13 cellular contexts compared by ENCODE assay signal in genomic region chr5:94928891-94929290, GRCh38.
DNase-seq lines count a peak whose midpoint lies in the region; TF ChIP-seq lines count a peak whose summit lies in the region.
"Had no signal": no experiment of that assay in that cellular context is flagged by ENCODE, and none has a peak within 500 bp of the region (broad histone marks: within the 10 kb centered on the region; RNA-seq: fewer than 3 reads in every experiment).

No MANE protein-coding gene starts in this region.

- TF ChIP-seq CTCF in RWPE1 (conservative IDR thresholded peaks at IDR 0.05; ENCODE audit: low read depth): no peak
- no peak for TF ChIP-seq CTCF in chondrocyte (IDR thresholded peaks at IDR 0.05)
- TF ChIP-seq CTCF in tibial artery (IDR thresholded peaks at IDR 0.05): no peak

- peaks cover 6% of the 10 kb centered on the region for H3K4me1 Mint-ChIP-seq in chondrocyte (ENCODE audit: low read depth)

- no peak overlapping the region for H3K4me3 Mint-ChIP-seq in chondrocyte (ENCODE audit: unreplicated experiment)
- H3K4me3 Mint-ChIP-seq: CD4-positive, alpha-beta T cell had no signal

- no peaks in the 10 kb centered on the region for H3K4me1 ChIP-seq in tibial artery

- no peaks in the 10 kb centered on the region for H3K27me3 ChIP-seq in tibial artery

- H3K36me3 Mint-ChIP-seq in chondrocyte (ENCODE audit: low read depth): no peaks in the 10 kb centered on the region

- H3K36me3 ChIP-seq in tibial artery: no peaks in the 10 kb centered on the region

- no peak overlapping the region for H3K4me3 ChIP-seq in tibial artery
- H3K4me3 ChIP-seq: K562 had no signal

- CTCF ChIA-PET in RWPE1 (lab: Yijun Ruan, JAX): no interaction called here

- no peaks in the 10 kb centered on the region for H3K9me3 Mint-ChIP-seq in chondrocyte (ENCODE audit: low read depth)
- H3K9me3 Mint-ChIP-seq: CD4-positive, alpha-beta T cell had no signal

- DNase-seq in EL: peak; percentile 4
- DNase-seq in RWPE1 (ENCODE audit: low spot score): peak; percentile 27
- no peak for DNase-seq in chondrocyte (ENCODE audit: low spot score)
- DNase-seq in iris pigment epithelial cell (ENCODE audit: low read depth): peak; percentile 88
- DNase-seq in tibial artery: no peak
- no peak for DNase-seq in foreskin melanocyte
- no peak for DNase-seq in SK-N-DZ (ENCODE audit: low spot score)
- no peak for DNase-seq in activated effector memory CD4-positive, alpha-beta T cell treated with Interleukin-2 at 50 U/mL for 16 hours
- DNase-seq: CD4-positive, alpha-beta T cell; NCI-H1105; NCI-H2081 treated with DMSO at 0.1 percent for 48 hours; SIG-M5 had no signal

- H3K27ac ChIP-seq in RWPE1: no peak overlapping the region
- no peak overlapping the region for H3K27ac ChIP-seq in tibial artery

- intact Hi-C loops in tibial artery (cut with DNase I; ENCODE audit: low total_unique reads): no loop called here

- POLR2A ChIA-PET in RWPE1 (lab: Yijun Ruan, JAX; ENCODE audit: low non-redundant PET): no interaction called here

- H3K27me3 Mint-ChIP-seq in chondrocyte (ENCODE audit: low read depth): no peaks in the 10 kb centered on the region
- H3K27me3 Mint-ChIP-seq: CD4-positive, alpha-beta T cell had no signal

- H3K27ac Mint-ChIP-seq in chondrocyte (ENCODE audit: unreplicated experiment): peak overlapping the region; percentile 83
- H3K27ac Mint-ChIP-seq: CD4-positive, alpha-beta T cell had no signal

- no peaks in the 10 kb centered on the region for H3K9me3 ChIP-seq in tibial artery

Comparison
In these comparisons a context has a peak if more than half of its experiments do, and no peak if none do; other contexts are left out.
1. DNase-seq: peak in EL (single experiment), RWPE1 (single experiment) and iris pigment epithelial cell (single experiment); none in chondrocyte (single experiment), tibial artery (0 of 2), foreskin melanocyte (single experiment), SK-N-DZ (single experiment) and activated effector memory CD4-positive, alpha-beta T cell treated with Interleukin-2 at 50 U/mL for 16 hours (single experiment).